In genomic region chr11:1772270-1773130, GRCh38 we compare ENCODE assay signal across 9 cellular contexts. TPM values are rescaled to one million over a fixed set of nuclear protein-coding genes. Genes with fewer than 3 reads are reported as not detected.
DNase-seq lines count a peak whose midpoint lies in the region; ATAC-seq, FAIRE-seq and TF ChIP-seq lines count a peak whose summit lies in the region.
"Had no signal": no experiment of that assay in that cellular context is flagged by ENCODE, and none has a peak within 500 bp of the region (broad histone marks: within the 10 kb centered on the region; RNA-seq: fewer than 3 reads in every experiment).

No MANE protein-coding gene starts in this region.

- TF ChIP-seq POLR2A in GM12892 (IDR thresholded peaks at IDR 0.05; ENCODE audit: low read depth, low read length), result no peak

- peak overlapping the region; percentile 28; the same call in 1 of the 2 replicates for H3K4me2 ChIP-seq in OCI-LY7 (ENCODE audit: low read length)

- DNase-seq in GM12892 (ENCODE audit: insufficient read length) (peak; percentile 42), OCI-LY7 (ENCODE audit: low spot score) (peak; percentile 13), foreskin keratinocyte (peak; percentile 62 to 75), sciatic nerve (ENCODE audit: low spot score) (peak; percentile 71), DMS79 (lab: John Stamatoyannopoulos, UW) (no peak), pons (ENCODE audit: low spot score) (no peak)
- DNase-seq in activated T-helper 1 cell treated with anti-CD3 and anti-CD28 coated beads, Interleukin-2, amount 50 U/mL, for 16 hours (ENCODE audit: low read depth in 1 of 2, low spot score in 1 of 2), result peak; percentile 29 to 41

- no peaks in the 10 kb centered on the region for H4K20me1 ChIP-seq in OCI-LY7 (ENCODE audit: insufficient read depth, low read length)

- H3K9me3 ChIP-seq in OCI-LY7 (ENCODE audit: low read length), result no peaks in the 10 kb centered on the region

- POLR2A ChIA-PET in OCI-LY7 (lab: Charles Lee), result interaction anchor here (0.6 kb wide), 1 partner anchor 11 kb away, joined by 3 read pairs; no protein-coding TSS in a partner anchor

- CTCF ChIA-PET in OCI-LY7 (lab: Charles Lee; ENCODE audit: unreplicated experiment), result no interaction called here

- BruUV-seq in OCI-LY7 (replicated peaks; lab: Mats Ljungman, UMichigan), result no TSS peak

- no peak for FAIRE-seq in GM12892 (lab: Jason Lieb, UNC)

- TF ChIP-seq CTCF in OCI-LY7 (conservative IDR thresholded peaks at IDR 0.05; ENCODE audit: low read length) (no peak), foreskin keratinocyte (conservative IDR thresholded peaks at IDR 0.05) (no peak)

- intact Hi-C loops in OCI-LY7 (cut with micrococcal nuclease; ENCODE audit: unreplicated experiment), result no loop called here
- intact Hi-C loops in sciatic nerve (cut with DNase I), result no loop called here

- H3K27ac ChIP-seq in OCI-LY7 (ENCODE audit: low read depth, low read length, poor library complexity, severe bottlenecking), result no peak overlapping the region
- peak overlapping the region; percentile 51 for H3K27ac ChIP-seq in foreskin keratinocyte
- H3K27ac ChIP-seq: VCaP had no signal

- H3K9me2 ChIP-seq in OCI-LY7 (ENCODE audit: insufficient read depth, low read length), result no peaks in the 10 kb centered on the region

- no peaks in the 10 kb centered on the region for H3K79me2 ChIP-seq in OCI-LY7 (ENCODE audit: insufficient read depth, low read depth, low read length)

- no peak overlapping the region for H3K4me3 ChIP-seq in OCI-LY7 (ENCODE audit: low read depth, low read length, poor library complexity, severe bottlenecking)

- H2AFZ ChIP-seq in OCI-LY7 (ENCODE audit: low read length), result 0 out of 2 replicates have a peak overlapping the region, but pooled peaks have one; percentile 35

- no peaks in the 10 kb centered on the region for H3K36me3 ChIP-seq in OCI-LY7 (ENCODE audit: insufficient read depth, low read length)

- no peaks in the 10 kb centered on the region for H3K27me3 ChIP-seq in foreskin keratinocyte

- ATAC-seq in foreskin keratinocyte, result peak; percentile 94
- ATAC-seq in sciatic nerve, result peak; percentile 91
- no peak for ATAC-seq in GM18907 (IDR thresholded peaks at IDR 0.05; ENCODE audit: unreplicated experiment)

- H3K4me1 ChIP-seq in OCI-LY7 (ENCODE audit: insufficient read depth, low read length, poor library complexity, severe bottlenecking), result peaks cover 5% of the 10 kb centered on the region
- peaks cover 20% of the 10 kb centered on the region for H3K4me1 ChIP-seq in foreskin keratinocyte

RNA-seq across cellular contexts. Expression of gene CTSD, which starts 8.8 kb away (rescaled TPM):
- polyA plus RNA-seq in GM12892 (2012; ENCODE audit: missing spikeins), result 16.4 TPM
- 27.7 and 31.7 TPM in 2 replicates for total RNA-seq in OCI-LY7 (2014; rRNA removed; shearing (Covaris generic))
- 35.5 and 44.1 TPM in 2 replicates for total RNA-seq in OCI-LY7 (2022)
- 116 and 154 TPM in 2 replicates for total RNA-seq in foreskin keratinocyte
- polyA plus RNA-seq in foreskin keratinocyte, result 185 and 260 TPM in 2 replicates
- total RNA-seq in sciatic nerve, result 554 TPM

RNA-seq across cellular contexts. Expression of gene IFITM10, which starts 22.1 kb away (rescaled TPM):
- polyA plus RNA-seq in GM12892 (2012; ENCODE audit: missing spikeins), result 0.38 TPM
- total RNA-seq in OCI-LY7 (2014; rRNA removed; shearing (Covaris generic)), result 0.05 and 0.38 TPM in 2 replicates
- 0.30 and 1.2 TPM in 2 replicates for total RNA-seq in OCI-LY7 (2022)
- 0.04 and 0.14 TPM in 2 replicates for total RNA-seq in foreskin keratinocyte
- 0.06 TPM in 1 of 2 replicates, not detected in the other for polyA plus RNA-seq in foreskin keratinocyte
- total RNA-seq in sciatic nerve, result 3.4 TPM

Comparison
In these comparisons a context has a peak if more than half of its experiments do, and no peak if none do; other contexts are left out.
1. DNase-seq: peak in GM12892 (single experiment), OCI-LY7 (single experiment), activated T-helper 1 cell treated with anti-CD3 and anti-CD28 coated beads, Interleukin-2, amount 50 U/mL, for 16 hours (2 of 2), foreskin keratinocyte (2 of 2) and sciatic nerve (single experiment); none in DMS79 (single experiment) and pons (single experiment).